In genomic region chr10:25130911-25131310, GRCh38 we compare ENCODE assay signal across 23 cellular contexts. TPM values are rescaled to one million over a fixed set of nuclear protein-coding genes. Genes with fewer than 3 reads are reported as not detected.
A peak's percentile ranks its signal among the peaks of the same experiment; 100 is the strongest.
DNase-seq lines count a peak whose midpoint lies in the region; TF ChIP-seq lines count a peak whose summit lies in the region.
"Had no signal": no experiment of that assay in that cellular context is flagged by ENCODE, and none has a peak within 500 bp of the region (broad histone marks: within the 10 kb centered on the region; RNA-seq: fewer than 3 reads in every experiment).

No MANE protein-coding gene starts in this region.

- H4K20me1 ChIP-seq in mammary epithelial cell (ENCODE audit: insufficient read depth, low read length): no peaks in the 10 kb centered on the region

- H3K27ac ChIP-seq in mammary epithelial cell (ENCODE audit: insufficient read depth, low read depth, low read length): no peak overlapping the region
- H3K27ac ChIP-seq in breast epithelium: no peak overlapping the region
- H3K27ac ChIP-seq: 22Rv1, C4-2B, KMS-11 had no signal

- H3K36me3 ChIP-seq in mammary epithelial cell (ENCODE audit: insufficient read depth, low read length) (no peaks in the 10 kb centered on the region), breast epithelium (no peaks in the 10 kb centered on the region)

- H3K79me2 ChIP-seq in mammary epithelial cell (ENCODE audit: insufficient read depth, low read length): no peaks in the 10 kb centered on the region

- CTCF ChIA-PET in mammary epithelial cell (lab: Charles Lee; ENCODE audit: low non-redundant PET): no interaction called here

- no peak for TF ChIP-seq POLR2A in breast epithelium (IDR thresholded peaks at IDR 0.05)

- intact Hi-C loops in mammary epithelial cell (cut with micrococcal nuclease) (no loop called here), breast epithelium (cut with DNase I; ENCODE audit: low total_unique reads) (no loop called here)

- WGBS in mammary epithelial cell (ENCODE audit: low coverage, missing lambda C conversion rate): 83% methylated on average over 4 of the region's 4 CpGs

- H3K4me1 ChIP-seq in mammary epithelial cell (ENCODE audit: insufficient read depth, low read length) (no peaks in the 10 kb centered on the region), breast epithelium (no peaks in the 10 kb centered on the region)

- H3K9me3 ChIP-seq in mammary epithelial cell (replicated peaks; ENCODE audit: insufficient read depth, low read length): no peaks in the 10 kb centered on the region
- H3K9me3 ChIP-seq in breast epithelium: peaks cover 3 to 16% of the 10 kb centered on the region in 2 donors

- H2AFZ ChIP-seq in mammary epithelial cell (ENCODE audit: low read depth, low read length): no peak overlapping the region

- DNase-seq in mammary epithelial cell: peak; percentile 27
- DNase-seq in breast epithelium (ENCODE audit: low spot score in 2 of 2): no peak
- peak; percentile 91 for DNase-seq in RKO (ENCODE audit: low spot score)
- peak; percentile 14 for DNase-seq in fibroblast of mammary gland (ENCODE audit: low read depth)
- DNase-seq in retina: no peak
- no peak for DNase-seq in NCI-H446 (lab: John Stamatoyannopoulos, UW)
- DNase-seq in activated CD4-positive, alpha-beta T cell treated with anti-CD3 and anti-CD28 coated beads, Interleukin-2, amount 50 U/mL, for 1 hour: no peak
- no peak for DNase-seq in NCI-H345 treated with DMSO at 0.1 percent for 48 hours (lab: John Stamatoyannopoulos, UW; ENCODE audit: unreplicated experiment)
- DNase-seq: activated CD4-positive, alpha-beta T cell treated with anti-CD3 and anti-CD28 coated beads for 48 hours; activated naive CD8-positive, alpha-beta T cell treated with anti-CD3 and anti-CD28 coated beads, Interleukin-2, amount 10 ng/mL, durations not matched to agents 7 days and 5 days; GOT3; NCI-H1048; NCI-H2081; NCI-H510A treated with DMSO at 0.1 percent for 48 hours; nucleus accumbens; substantia nigra had no signal

- H3K27me3 ChIP-seq in mammary epithelial cell (ENCODE audit: insufficient read depth, low read length) (peaks cover 2% of the 10 kb centered on the region), breast epithelium (no peaks in the 10 kb centered on the region)

- H3K9ac ChIP-seq in mammary epithelial cell (ENCODE audit: insufficient read depth, low read length): no peak overlapping the region
- H3K9ac ChIP-seq: KMS-11 had no signal

- no peak overlapping the region for H3K4me3 ChIP-seq in mammary epithelial cell (replicated peaks in 1 of 3; ENCODE audit: insufficient read depth in 1 of 3, low read depth in 2 of 3, low read length in 3 of 3)
- no peak overlapping the region for H3K4me3 ChIP-seq in breast epithelium
- no peak overlapping the region for H3K4me3 ChIP-seq in fibroblast of mammary gland (ENCODE audit: control insufficient read depth, low read depth, low read length)

- no peak overlapping the region for H3K4me2 ChIP-seq in mammary epithelial cell (ENCODE audit: insufficient read depth, low read depth, low read length)
- H3K4me2 ChIP-seq: KMS-11 had no signal

- no TSS peak for BruUV-seq in mammary epithelial cell (replicated peaks; lab: Mats Ljungman, UMichigan)

- dilution Hi-C loops in mammary epithelial cell (cut with HindIII; ENCODE audit: low sequenced_read_pairs): no loop called here

- TF ChIP-seq CTCF in mammary epithelial cell (conservative IDR thresholded peaks at IDR 0.05 in 1 of 2, IDR thresholded peaks at IDR 0.05 in 1 of 2; ENCODE audit: extremely low read depth in 1 of 2, insufficient read depth in 1 of 2, low read depth in 1 of 2, low read length in 2 of 2): no peak
- no peak for TF ChIP-seq CTCF in breast epithelium (IDR thresholded peaks at IDR 0.05)
- no peak for TF ChIP-seq CTCF in fibroblast of mammary gland (conservative IDR thresholded peaks at IDR 0.05; ENCODE audit: control insufficient read depth, insufficient read depth, low read depth, low read length)

- in situ Hi-C loops in mammary epithelial cell (cut with MboI; ENCODE audit: low sequenced_read_pairs in 2 of 2): no loop called here

RNA-seq across cellular contexts. Expression of gene GPR158, which starts 43.9 kb away (rescaled TPM):
- total RNA-seq in mammary epithelial cell: not detected
- polyA plus RNA-seq in mammary epithelial cell: not detected
- polyA minus RNA-seq in mammary epithelial cell: not detected
- total RNA-seq in breast epithelium: under 1 TPM in 2 of 3 donors, not detected in 1; 0.16 to 0.29 TPM
- total RNA-seq: activated naive CD8-positive, alpha-beta T cell treated with anti-CD3 and anti-CD28 coated beads, Interleukin-2, amount 10 ng/mL, durations not matched to agents 7 days and 5 days; endothelial cell of umbilical vein; kidney epithelial cell; lung microvascular endothelial cell; renal cortical epithelial cell had no signal
- polyA plus RNA-seq: endothelial cell of umbilical vein had no signal

Comparison
In these comparisons a context has a peak if more than half of its experiments do, and no peak if none do; other contexts are left out.
1. DNase-seq: peak in mammary epithelial cell (single experiment), RKO (single experiment) and fibroblast of mammary gland (single experiment); none in breast epithelium (0 of 2), retina (single experiment), NCI-H446 (0 of 2), activated CD4-positive, alpha-beta T cell treated with anti-CD3 and anti-CD28 coated beads, Interleukin-2, amount 50 U/mL, for 1 hour (single experiment) and NCI-H345 treated with DMSO at 0.1 percent for 48 hours (single experiment).